Comparison of ENCODE assay signal across 8 cellular contexts in the genomic region with DNA sequence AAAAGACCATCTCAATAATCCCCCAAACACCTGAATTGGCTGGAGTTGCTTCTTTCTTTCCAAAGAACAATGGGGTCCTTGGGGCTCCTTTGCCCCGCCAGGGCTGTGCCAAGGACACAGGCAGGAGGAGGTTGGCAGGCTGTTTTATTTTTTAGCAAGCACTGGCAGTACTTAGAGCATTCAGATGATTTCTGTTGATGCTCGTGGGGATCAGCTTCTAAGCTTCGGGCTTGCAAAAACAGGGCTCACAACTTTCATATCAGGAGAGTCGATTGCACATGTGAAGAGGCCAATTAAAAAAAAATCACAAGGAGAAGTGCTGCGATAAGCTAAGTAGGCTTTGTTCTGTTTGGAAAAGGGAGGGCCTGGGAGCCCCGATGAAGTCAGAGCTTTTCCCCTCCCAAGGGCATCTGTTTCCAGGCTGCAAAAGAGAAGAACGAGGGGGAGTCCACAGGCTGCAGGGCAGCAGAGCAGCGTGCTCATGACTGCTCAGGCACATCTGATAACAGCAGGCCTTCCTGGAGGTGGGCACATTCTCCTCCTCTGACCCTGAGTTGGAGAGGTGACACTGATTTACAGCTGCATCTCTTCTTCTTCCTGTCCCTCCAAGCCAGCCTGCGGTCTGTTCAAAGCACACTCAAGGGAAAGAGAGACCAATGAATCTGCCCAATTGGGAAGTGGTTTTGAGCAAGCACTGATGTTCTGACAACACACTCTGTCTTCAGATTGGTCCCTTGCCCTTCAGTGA. TPM values are rescaled to one million over a fixed set of nuclear protein-coding genes. Genes with fewer than 3 reads are reported as not detected.
A peak's percentile ranks its signal among the peaks of the same experiment; 100 is the strongest.
DNase-seq lines count a peak whose midpoint lies in the region; ATAC-seq and TF ChIP-seq lines count a peak whose summit lies in the region.

No MANE protein-coding gene starts in this region.

- no peak for TF ChIP-seq CTCF in fibroblast of the aortic adventitia (IDR thresholded peaks at IDR 0.05; ENCODE audit: insufficient read depth, low read length)

- H3K4me3 ChIP-seq in fibroblast of the aortic adventitia (ENCODE audit: low read depth, low read length): no peak overlapping the region

- peak; percentile 16 for ATAC-seq in stimulated activated naive CD8-positive, alpha-beta T cell treated with anti-CD3 and anti-CD28 coated beads, Interleukin-15, Interleukin-2, amounts not matched to agents 100 U/mL and 50 U/mL, for 24 hours
- ATAC-seq in HG03354 (IDR thresholded peaks at IDR 0.05; ENCODE audit: poor library complexity, severe bottlenecking, unreplicated experiment): no peak
- ATAC-seq in HG03469 (IDR thresholded peaks at IDR 0.05; ENCODE audit: unreplicated experiment): no peak

- DNase-seq in NCI-H82 (lab: John Stamatoyannopoulos, UW) (peak; percentile 26), NCI-H82 treated with DMSO at 0.1 percent for 48 hours (lab: John Stamatoyannopoulos, UW; ENCODE audit: unreplicated experiment) (no peak), NCI-H510A treated with DMSO at 0.1 percent for 48 hours (lab: John Stamatoyannopoulos, UW) (peak; percentile 99), fibroblast of the aortic adventitia (ENCODE audit: low read depth) (peak; percentile 56), SHP77 treated with DMSO at 0.1 percent for 48 hours (lab: John Stamatoyannopoulos, UW) (no peak)
- DNase-seq in stimulated activated naive CD8-positive, alpha-beta T cell treated with anti-CD3 and anti-CD28 coated beads, Interleukin-15, Interleukin-2, amounts not matched to agents 100 U/mL and 50 U/mL, for 24 hours: no peak

RNA-seq across cellular contexts. Expression of a gene that starts 27.3 kb away (rescaled TPM):
- total RNA-seq in fibroblast of the aortic adventitia (ENCODE audit: low replicate concordance): 20.6 and 34.4 TPM in 2 replicates

Comparison
In these comparisons a context has a peak if more than half of its experiments do, and no peak if none do; other contexts are left out.
1. DNase-seq: peak in NCI-H82 (single experiment), NCI-H510A treated with DMSO at 0.1 percent for 48 hours (single experiment) and fibroblast of the aortic adventitia (single experiment); none in NCI-H82 treated with DMSO at 0.1 percent for 48 hours (single experiment), stimulated activated naive CD8-positive, alpha-beta T cell treated with anti-CD3 and anti-CD28 coated beads, Interleukin-15, Interleukin-2, amounts not matched to agents 100 U/mL and 50 U/mL, for 24 hours (single experiment) and SHP77 treated with DMSO at 0.1 percent for 48 hours (single experiment).